ENCODE assay signal across 21 cellular contexts in genomic region chr1:25710583-25711347, GRCh38.
A peak's percentile ranks its signal among the peaks of the same experiment; 100 is the strongest.
DNase-seq lines count a peak whose midpoint lies in the region; ATAC-seq, FAIRE-seq and TF ChIP-seq lines count a peak whose summit lies in the region.
"Had no signal": no experiment of that assay in that cellular context is flagged by ENCODE, and none has a peak within 500 bp of the region (broad histone marks: within the 10 kb centered on the region; RNA-seq: fewer than 3 reads in every experiment).

No MANE protein-coding gene starts in this region.

- TF ChIP-seq POLR2A in K562 (conservative IDR thresholded peaks at IDR 0.05), result no peak

- H3K27ac ChIP-seq in K562 (ENCODE audit: extremely low read depth, low read depth, low read length), result no peak overlapping the region
- H3K27ac ChIP-seq in CD8-positive, alpha-beta memory T cell (ENCODE audit: low read depth, low read length), result no peak overlapping the region
- H3K27ac ChIP-seq: 22Rv1, prostate gland, WERI-Rb-1 had no signal

- in situ Hi-C loops in K562 (cut with MboI), result no loop called here

- no peaks in the 10 kb centered on the region for H4K20me1 ChIP-seq in K562 (replicated peaks; ENCODE audit: control insufficient read depth, insufficient read depth, low read length)

- H3K9me1 ChIP-seq in K562 (ENCODE audit: control insufficient read depth, insufficient read depth, low read length), result no peaks in the 10 kb centered on the region

- H3K27me3 ChIP-seq in K562 (ENCODE audit: control insufficient read depth in 2 of 2, insufficient read depth in 2 of 2, low read length in 2 of 2), result peaks cover 0 to 9% of the 10 kb centered on the region in 2 experiments; a peak in 2 of 5 replicates
- H3K27me3 ChIP-seq in CD8-positive, alpha-beta memory T cell (ENCODE audit: insufficient read depth, low read length, poor library complexity, severe bottlenecking), result no peaks in the 10 kb centered on the region
- H3K27me3 ChIP-seq: adrenal gland, thyroid gland had no signal

- no peaks in the 10 kb centered on the region for H3K9me3 Mint-ChIP-seq in activated CD4-positive, alpha-beta T cell treated with anti-CD3 and anti-CD28 coated beads for 36 hours (ENCODE audit: low read depth)
- H3K9me3 Mint-ChIP-seq in nephron, result no peaks in the 10 kb centered on the region
- H3K9me3 Mint-ChIP-seq in CD8-positive, alpha-beta memory T cell, result no peaks in the 10 kb centered on the region
- H3K9me3 Mint-ChIP-seq: central memory CD8-positive, alpha-beta T cell; natural killer cell had no signal

- intact Hi-C loops in activated CD4-positive, alpha-beta T cell treated with anti-CD3 and anti-CD28 coated beads for 36 hours (cut with DNase I, micrococcal nuclease), result no loop called here
- intact Hi-C loops in K562 (cut with micrococcal nuclease), result no loop called here

- peak overlapping the region; percentile 69 for H2AFZ ChIP-seq in K562 (ENCODE audit: low read depth, low read length)

- H3K4me2 ChIP-seq in K562 (ENCODE audit: insufficient read depth, low read length), result no peak overlapping the region

- no peak overlapping the region for H3K9ac ChIP-seq in K562 (ENCODE audit: insufficient read depth in 1 of 2, low read depth in 2 of 2, low read length in 2 of 2)

- CTCF ChIA-PET in activated CD4-positive, alpha-beta T cell treated with anti-CD3 and anti-CD28 coated beads for 36 hours (lab: Charles Lee), result interaction anchor here (1.4 to 1.8 kb wide), 2 partner anchors 13 to 16 kb away, joined by 4 to 5 read pairs; no protein-coding TSS in a partner anchor
- CTCF ChIA-PET in K562 (lab: Yijun Ruan, JAX; ENCODE audit: low intra/inter-chr PET ratio), result no interaction called here
- CTCF ChIA-PET in CD8-positive, alpha-beta memory T cell (lab: Charles Lee), result no interaction called here

- peaks cover 0 to 22% of the 10 kb centered on the region in 2 experiments; a peak in 3 of 5 replicates for H3K4me1 ChIP-seq in K562 (replicated peaks in 1 of 2; ENCODE audit: control insufficient read depth in 2 of 2, insufficient read depth in 2 of 2, low read length in 2 of 2)
- peaks cover 45% of the 10 kb centered on the region for H3K4me1 ChIP-seq in CD8-positive, alpha-beta memory T cell (ENCODE audit: insufficient read depth, low read length)
- H3K4me1 ChIP-seq: prostate gland had no signal

- BruUV-seq in K562 (replicated peaks; lab: Mats Ljungman, UMichigan), result no TSS peak

- peaks cover 74% of the 10 kb centered on the region for H3K4me1 Mint-ChIP-seq in activated CD4-positive, alpha-beta T cell treated with anti-CD3 and anti-CD28 coated beads for 36 hours
- peaks cover 62% of the 10 kb centered on the region for H3K4me1 Mint-ChIP-seq in nephron
- H3K4me1 Mint-ChIP-seq in CD8-positive, alpha-beta memory T cell, result peaks cover 32 to 40% (median 39%) of the 10 kb centered on the region in 3 donors

- peak overlapping the region; percentile 83 for H3K27ac Mint-ChIP-seq in activated CD4-positive, alpha-beta T cell treated with anti-CD3 and anti-CD28 coated beads for 36 hours
- peak overlapping the region in 2 of 3 experiments; percentile 45 to 64 for H3K27ac Mint-ChIP-seq in nephron
- peak overlapping the region in 4 of 8 donors; percentile 11 to 64 (median 44) for H3K27ac Mint-ChIP-seq in CD8-positive, alpha-beta memory T cell
- H3K27ac Mint-ChIP-seq: activated CD8-positive, alpha-beta memory T cell treated with anti-CD3 and anti-CD28 coated beads, Interleukin-2, amount 10 ng/mL, durations not matched to agents 7 days and 5 days had no signal

- H3K27me3 Mint-ChIP-seq in activated CD4-positive, alpha-beta T cell treated with anti-CD3 and anti-CD28 coated beads for 36 hours, result no peaks in the 10 kb centered on the region
- peaks cover 8% of the 10 kb centered on the region for H3K27me3 Mint-ChIP-seq in nephron (ENCODE audit: low read depth)
- no peaks in the 10 kb centered on the region for H3K27me3 Mint-ChIP-seq in CD8-positive, alpha-beta memory T cell
- H3K27me3 Mint-ChIP-seq: central memory CD8-positive, alpha-beta T cell had no signal

- WGBS in K562 (ENCODE audit: insufficient coverage, low coverage, missing lambda C conversion rate), result 68% methylated on average over 7 of the region's 7 CpGs

- H3K79me2 ChIP-seq in K562 (ENCODE audit: control insufficient read depth, insufficient read depth, low read length), result no peaks in the 10 kb centered on the region

- POLR2A ChIA-PET in activated CD4-positive, alpha-beta T cell treated with anti-CD3 and anti-CD28 coated beads for 36 hours (lab: Charles Lee), result interaction anchor here (0.5 kb wide), 1 partner anchor 83 kb away, joined by 3 read pairs; no protein-coding TSS in a partner anchor
- POLR2A ChIA-PET in K562 (lab: Yijun Ruan, JAX), result interaction anchor here (0.9 to 1.6 kb wide), 2 partner anchors 11 to 48 kb away, joined by 3 to 4 read pairs; no protein-coding TSS in a partner anchor
- POLR2A ChIA-PET in CD8-positive, alpha-beta memory T cell (lab: Charles Lee), result interaction anchor here (0.5 kb wide), 1 partner anchor 88 kb away, joined by 3 read pairs; no protein-coding TSS in a partner anchor

- FAIRE-seq in K562 (lab: Jason Lieb, UNC), result no peak
- FAIRE-seq: GM12892, HTR-8/SVneo, kidney had no signal

- TF ChIP-seq EP300 in K562 (IDR thresholded peaks at IDR 0.05; ENCODE audit: low read length), result no peak

- no peak overlapping the region for H3K4me3 ChIP-seq in K562
- no peak overlapping the region for H3K4me3 ChIP-seq in CD8-positive, alpha-beta memory T cell (ENCODE audit: low read length)
- H3K4me3 ChIP-seq: adrenal gland, prostate gland, thyroid gland had no signal

- no peak for TF ChIP-seq RAD21 in K562 (CRISPR knock-in tag; conservative IDR thresholded peaks at IDR 0.05 in 1 of 2, IDR thresholded peaks at IDR 0.05 in 1 of 2)

- no peaks in the 10 kb centered on the region for H3K9me3 ChIP-seq in K562 (replicated peaks; ENCODE audit: control insufficient read depth, insufficient read depth, low read depth, low read length)
- no peaks in the 10 kb centered on the region for H3K9me3 ChIP-seq in CD8-positive, alpha-beta memory T cell (ENCODE audit: low read length)
- H3K9me3 ChIP-seq: adrenal gland, prostate gland, thyroid gland had no signal

- TF ChIP-seq CTCF in K562 (IDR thresholded peaks at IDR 0.05 in 2 of 3, conservative IDR thresholded peaks at IDR 0.05 in 1 of 3; ENCODE audit: insufficient read depth in 2 of 3, low read depth in 1 of 3, low read length in 3 of 3) (no peak), nephron (IDR thresholded peaks at IDR 0.05; ENCODE audit: unreplicated experiment in 3 of 3) (no peak)

- no peaks in the 10 kb centered on the region for H3K36me3 ChIP-seq in K562 (ENCODE audit: control insufficient read depth, insufficient read depth, low read length)
- no peaks in the 10 kb centered on the region for H3K36me3 ChIP-seq in CD8-positive, alpha-beta memory T cell (ENCODE audit: insufficient read depth, low read length)
- H3K36me3 ChIP-seq: adrenal gland, prostate gland, thyroid gland, WERI-Rb-1 had no signal

- no peak for DNase-seq in activated CD4-positive, alpha-beta T cell treated with anti-CD3 and anti-CD28 coated beads for 36 hours
- DNase-seq in activated CD4-positive, alpha-beta T cell treated with anti-CD3 and anti-CD28 coated beads, Interleukin-2, amount 50 U/mL, for 48 hours, result no peak
- DNase-seq in EH (ENCODE audit: low read depth) (peak; percentile 47), K562 (ENCODE audit: extremely low read depth in 1 of 4, low spot score in 3 of 4) (no peak)
- no peak for DNase-seq in CD8-positive, alpha-beta memory T cell
- DNase-seq: kidney, natural killer cell, NCI-H1417, NCI-H526 treated with DMSO at 0.1 percent for 48 hours, thyroid gland, WERI-Rb-1 had no signal

- no peak overlapping the region for H3K4me3 Mint-ChIP-seq in activated CD4-positive, alpha-beta T cell treated with anti-CD3 and anti-CD28 coated beads for 36 hours
- H3K4me3 Mint-ChIP-seq in nephron, result no peak overlapping the region
- peak overlapping the region in 2 of 7 donors; percentile 13 to 72 for H3K4me3 Mint-ChIP-seq in CD8-positive, alpha-beta memory T cell
- H3K4me3 Mint-ChIP-seq: activated CD8-positive, alpha-beta memory T cell treated with anti-CD3 and anti-CD28 coated beads, Interleukin-2, amount 10 ng/mL, durations not matched to agents 7 days and 5 days; central memory CD8-positive, alpha-beta T cell had no signal

- H3K36me3 Mint-ChIP-seq in activated CD4-positive, alpha-beta T cell treated with anti-CD3 and anti-CD28 coated beads for 36 hours (ENCODE audit: low read depth), result peaks cover 2% of the 10 kb centered on the region
- no peaks in the 10 kb centered on the region for H3K36me3 Mint-ChIP-seq in nephron (ENCODE audit: low read depth)
- peaks cover 0 to 1% (median 0%) of the 10 kb centered on the region in 3 donors for H3K36me3 Mint-ChIP-seq in CD8-positive, alpha-beta memory T cell
- H3K36me3 Mint-ChIP-seq: activated CD8-positive, alpha-beta memory T cell treated with anti-CD3 and anti-CD28 coated beads, Interleukin-2, amount 10 ng/mL, durations not matched to agents 7 days and 5 days; natural killer cell had no signal

- no peak for ATAC-seq in activated CD4-positive, alpha-beta T cell treated with anti-CD3 and anti-CD28 coated beads for 36 hours
- ATAC-seq in K562, result no peak
- no peak for ATAC-seq in HG02798 (IDR thresholded peaks at IDR 0.05; ENCODE audit: poor library complexity, unreplicated experiment)
- no peak for ATAC-seq in HG03565 (IDR thresholded peaks at IDR 0.05; ENCODE audit: unreplicated experiment)

TF ChIP-seq in K562, 482 proteins besides CTCF, POLR2A, EP300 and RAD21 (continues in another document):
- no peak for TF ChIP-seq GATAD2A (IDR thresholded peaks at IDR 0.05)
- TF ChIP-seq SNIP1 (IDR thresholded peaks at IDR 0.05; ENCODE audit: low read depth), result no peak
- TF ChIP-seq, protein P1, sequence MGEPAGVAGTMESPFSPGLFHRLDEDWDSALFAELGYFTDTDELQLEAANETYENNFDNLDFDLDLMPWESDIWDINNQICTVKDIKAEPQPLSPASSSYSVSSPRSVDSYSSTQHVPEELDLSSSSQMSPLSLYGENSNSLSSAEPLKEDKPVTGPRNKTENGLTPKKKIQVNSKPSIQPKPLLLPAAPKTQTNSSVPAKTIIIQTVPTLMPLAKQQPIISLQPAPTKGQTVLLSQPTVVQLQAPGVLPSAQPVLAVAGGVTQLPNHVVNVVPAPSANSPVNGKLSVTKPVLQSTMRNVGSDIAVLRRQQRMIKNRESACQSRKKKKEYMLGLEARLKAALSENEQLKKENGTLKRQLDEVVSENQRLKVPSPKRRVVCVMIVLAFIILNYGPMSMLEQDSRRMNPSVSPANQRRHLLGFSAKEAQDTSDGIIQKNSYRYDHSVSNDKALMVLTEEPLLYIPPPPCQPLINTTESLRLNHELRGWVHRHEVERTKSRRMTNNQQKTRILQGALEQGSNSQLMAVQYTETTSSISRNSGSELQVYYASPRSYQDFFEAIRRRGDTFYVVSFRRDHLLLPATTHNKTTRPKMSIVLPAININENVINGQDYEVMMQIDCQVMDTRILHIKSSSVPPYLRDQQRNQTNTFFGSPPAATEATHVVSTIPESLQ (CRISPR knock-in tag; IDR thresholded peaks at IDR 0.05), result no peak
- TF ChIP-seq TCF7L2 (IDR thresholded peaks at IDR 0.05; ENCODE audit: low read depth, low read length), result no peak
- TF ChIP-seq RBM17 (IDR thresholded peaks at IDR 0.05; ENCODE audit: borderline replicate concordance, low read depth, low read length), result no peak
